In genomic region chr1:149390173-149390926, GRCh38 we compare ENCODE assay signal across 8 cellular contexts.
DNase-seq lines count a peak whose midpoint lies in the region; ATAC-seq and TF ChIP-seq lines count a peak whose summit lies in the region.
"Not testable (repeated sequence)": the region's sequence is repeated elsewhere in the genome, so short reads cannot be mapped to it uniquely, and the experiment has no call there.

No MANE protein-coding gene starts in this region.

- H3K36me3 ChIP-seq in iPS-18a (ENCODE audit: control insufficient read depth, low read depth, low read length), result not testable (repeated sequence)

- H3K27me3 ChIP-seq in iPS-18a (ENCODE audit: control insufficient read depth, insufficient read depth, low read length), result not testable (repeated sequence)

- peak overlapping the region; percentile 77 for H3K4me3 ChIP-seq in coronary artery
- H3K4me3 ChIP-seq in iPS-18a (ENCODE audit: low read length), result peak overlapping the region; percentile 30

- in situ Hi-C loops in KBM-7 (cut with MboI; ENCODE audit: low pct_unique_long_range_greater_than_20kb, low sequenced_read_pairs), result not testable (repeated sequence)

- intact Hi-C loops in posterior vena cava (cut with DNase I), result not testable (repeated sequence)

- H3K9me3 Mint-ChIP-seq in stimulated activated naive B cell treated with anti-CD40 and anti-IgM and Interleukin-4, amounts not matched to agents 10 μg/mL and 1 μg/mL and 100 μg/mL, for 72 hours, result not testable (repeated sequence)

- H3K4me3 Mint-ChIP-seq in stimulated activated naive B cell treated with anti-CD40 and anti-IgM and Interleukin-4, amounts not matched to agents 10 μg/mL and 1 μg/mL and 100 μg/mL, for 72 hours, result peak overlapping the region; percentile 86

- H3K27ac Mint-ChIP-seq in stimulated activated naive B cell treated with anti-CD40 and anti-IgM and Interleukin-4, amounts not matched to agents 10 μg/mL and 1 μg/mL and 100 μg/mL, for 72 hours, result peak overlapping the region; percentile 79

- H3K4me1 Mint-ChIP-seq in stimulated activated naive B cell treated with anti-CD40 and anti-IgM and Interleukin-4, amounts not matched to agents 10 μg/mL and 1 μg/mL and 100 μg/mL, for 72 hours, result not testable (repeated sequence)

- not testable (repeated sequence) for H3K9ac ChIP-seq in iPS-18a (ENCODE audit: low read length)

- DNase-seq in COLO668 (lab: John Stamatoyannopoulos, UW; ENCODE audit: unreplicated experiment) (peak; percentile 39), KBM-7 (peak; percentile 72), SHP77 (lab: John Stamatoyannopoulos, UW) (peak; percentile 60 to 66), coronary artery (ENCODE audit: low spot score) (peak; percentile 70), posterior vena cava (ENCODE audit: low spot score) (peak; percentile 93)
- peak; percentile 82 for DNase-seq in activated CD8-positive, alpha-beta memory T cell treated with anti-CD3 and anti-CD28 coated beads, Interleukin-2, amount 50 U/mL, for 48 hours
- DNase-seq in stimulated activated naive B cell treated with anti-CD40 and anti-IgM and Interleukin-4, amounts not matched to agents 10 μg/mL and 1 μg/mL and 100 μg/mL, for 72 hours, result peak; percentile 65

- H3K9me3 ChIP-seq in iPS-18a (ENCODE audit: control insufficient read depth, low read depth, low read length), result not testable (repeated sequence)

- H3K36me3 Mint-ChIP-seq in stimulated activated naive B cell treated with anti-CD40 and anti-IgM and Interleukin-4, amounts not matched to agents 10 μg/mL and 1 μg/mL and 100 μg/mL, for 72 hours, result not testable (repeated sequence)

- not testable (repeated sequence) for H3K4me1 ChIP-seq in iPS-18a (ENCODE audit: control insufficient read depth, low read depth, low read length)

- peak overlapping the region; percentile 46 to 89 for H3K27ac ChIP-seq in coronary artery
- H3K27ac ChIP-seq in iPS-18a (ENCODE audit: low read length), result not testable (repeated sequence)

- peak; percentile 78 to 84 for ATAC-seq in stimulated activated naive B cell treated with anti-CD40 and anti-IgM and Interleukin-4, amounts not matched to agents 10 μg/mL and 1 μg/mL and 100 μg/mL, for 72 hours (replicated peaks)

- TF ChIP-seq CTCF in coronary artery (IDR thresholded peaks at IDR 0.05), result not testable (repeated sequence)

- not testable (repeated sequence) for H3K27me3 Mint-ChIP-seq in stimulated activated naive B cell treated with anti-CD40 and anti-IgM and Interleukin-4, amounts not matched to agents 10 μg/mL and 1 μg/mL and 100 μg/mL, for 72 hours

Comparison
In these comparisons a context has a peak if more than half of its experiments do, and no peak if none do; other contexts are left out.
1. DNase-seq: peak in every context shown above with its lines; median percentile 93 in posterior vena cava; 82 in activated CD8-positive, alpha-beta memory T cell treated with anti-CD3 and anti-CD28 coated beads, Interleukin-2, amount 50 U/mL, for 48 hours; 72 in KBM-7; 70 in coronary artery; 65 in stimulated activated naive B cell treated with anti-CD40 and anti-IgM and Interleukin-4, amounts not matched to agents 10 μg/mL and 1 μg/mL and 100 μg/mL, for 72 hours; 63 in SHP77; 39 in COLO668.